9 cellular contexts compared by ENCODE assay signal in the genomic region with DNA sequence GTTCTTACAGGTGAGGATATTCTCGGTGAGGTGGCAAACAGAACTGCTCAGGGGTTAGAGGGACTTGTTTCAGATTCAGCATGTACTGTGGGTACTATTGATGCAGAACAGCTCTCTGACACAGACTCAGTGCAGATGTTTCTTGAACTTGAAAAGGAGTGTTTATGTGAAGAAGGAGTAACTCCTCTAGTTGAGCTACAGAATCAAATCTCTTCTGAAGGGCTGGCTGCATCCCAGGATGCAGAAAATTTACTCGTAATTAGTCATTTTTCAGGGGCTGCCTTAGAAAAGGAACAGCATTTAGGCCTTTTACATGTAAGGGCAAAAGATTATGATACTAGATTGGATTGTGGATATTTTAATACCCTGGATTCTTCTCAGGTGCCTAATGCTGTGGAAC.
DNase-seq lines count a peak whose midpoint lies in the region; ATAC-seq and TF ChIP-seq lines count a peak whose summit lies in the region.
"Had no signal": no experiment of that assay in that cellular context is flagged by ENCODE, and none has a peak within 500 bp of the region (broad histone marks: within the 10 kb centered on the region; RNA-seq: fewer than 3 reads in every experiment).

No MANE protein-coding gene starts in this region.

- H3K9me3 ChIP-seq in CD4-positive, alpha-beta T cell (ENCODE audit: control insufficient read depth, low read length): no peaks in the 10 kb centered on the region

- no peak overlapping the region for H3K27ac ChIP-seq in CD4-positive, alpha-beta T cell (ENCODE audit: low read depth, low read length)
- H3K27ac ChIP-seq in RWPE1 (peak overlapping the region; percentile 48), rectal smooth muscle tissue (ENCODE audit: low read depth, low read length) (peak overlapping the region; percentile 47)

- H3K36me3 ChIP-seq in rectal smooth muscle tissue (ENCODE audit: control insufficient read depth, insufficient read depth, low read length): no peaks in the 10 kb centered on the region

- peaks cover 36% of the 10 kb centered on the region for H3K4me1 ChIP-seq in rectal smooth muscle tissue (ENCODE audit: control insufficient read depth, insufficient read depth, low read length)

- no peak for TF ChIP-seq CTCF in CD4-positive, alpha-beta T cell (IDR thresholded peaks at IDR 0.05)
- TF ChIP-seq CTCF in RWPE1 (conservative IDR thresholded peaks at IDR 0.05; ENCODE audit: low read depth): no peak
- no peak for TF ChIP-seq CTCF in fibroblast of pulmonary artery (IDR thresholded peaks at IDR 0.05; ENCODE audit: low read length, missing control alignments)

- peaks cover 63% of the 10 kb centered on the region for H3K4me1 Mint-ChIP-seq in CD4-positive, alpha-beta T cell (ENCODE audit: low read depth)

- H3K27me3 Mint-ChIP-seq in CD4-positive, alpha-beta T cell: no peaks in the 10 kb centered on the region
- H3K27me3 Mint-ChIP-seq: activated CD4-positive, alpha-beta T cell treated with anti-CD3 and anti-CD28 coated beads, Interleukin-2, amount 10 ng/mL, durations not matched to agents 24 days and 14 days had no signal

- H3K9me3 Mint-ChIP-seq in CD4-positive, alpha-beta T cell: no peaks in the 10 kb centered on the region
- H3K9me3 Mint-ChIP-seq: activated CD4-positive, alpha-beta T cell treated with anti-CD3 and anti-CD28 coated beads, Interleukin-2, amount 10 ng/mL, durations not matched to agents 24 days and 14 days had no signal

- no peak overlapping the region for H3K27ac Mint-ChIP-seq in CD4-positive, alpha-beta T cell

- H3K9ac ChIP-seq in rectal smooth muscle tissue (ENCODE audit: low read length): no peak overlapping the region

- peak overlapping the region; percentile 63 for H3K4me3 ChIP-seq in fibroblast of pulmonary artery (replicated peaks; ENCODE audit: low read depth, low read length)
- peak overlapping the region; percentile 3 for H3K4me3 ChIP-seq in rectal smooth muscle tissue (ENCODE audit: low read length)

- H3K4me3 Mint-ChIP-seq in CD4-positive, alpha-beta T cell: peak overlapping the region; percentile 25
- H3K4me3 Mint-ChIP-seq: activated CD4-positive, alpha-beta T cell treated with anti-CD3 and anti-CD28 coated beads, Interleukin-2, amount 10 ng/mL, durations not matched to agents 24 days and 14 days had no signal

- H3K36me3 Mint-ChIP-seq in CD4-positive, alpha-beta T cell (ENCODE audit: low read depth): peaks cover 28% of the 10 kb centered on the region

- POLR2A ChIA-PET in CD4-positive, alpha-beta T cell (lab: Charles Lee): interaction anchor here (1.0 to 2.8 kb wide), 5 partner anchors 13 to 313 kb away, joined by 3 to 14 read pairs (median 5); no protein-coding TSS in a partner anchor
- POLR2A ChIA-PET in RWPE1 (lab: Yijun Ruan, JAX; ENCODE audit: low non-redundant PET): no interaction called here

- H3K27me3 ChIP-seq in CD4-positive, alpha-beta T cell (ENCODE audit: control insufficient read depth, insufficient read depth, low read length): no peaks in the 10 kb centered on the region
- H3K27me3 ChIP-seq in rectal smooth muscle tissue (ENCODE audit: control insufficient read depth, insufficient read depth, low read length): no peaks in the 10 kb centered on the region

- CTCF ChIA-PET in CD4-positive, alpha-beta T cell (lab: Charles Lee): interaction anchor here (0.5 to 2.6 kb wide), 29 partner anchors 9 to 313 kb away, joined by 3 to 25 read pairs (median 6); no protein-coding TSS in a partner anchor
- CTCF ChIA-PET in RWPE1 (lab: Yijun Ruan, JAX): interaction anchor here (0.6 to 1.5 kb wide), 10 partner anchors 13 to 301 kb away, joined by 3 to 7 read pairs (median 4); no protein-coding TSS in a partner anchor

- intact Hi-C loops in CD4-positive, alpha-beta T cell (cut with DNase I, micrococcal nuclease): loop anchor here (2.0 to 5.0 kb wide), 4 partner anchors 17 to 313 kb away; no protein-coding TSS in a partner anchor

- no peak for DNase-seq in CD4-positive, alpha-beta T cell
- DNase-seq in RWPE1 (ENCODE audit: low spot score): no peak
- DNase-seq in fibroblast of pulmonary artery (ENCODE audit: low read depth): no peak
- no peak for DNase-seq in DMS153 (lab: John Stamatoyannopoulos, UW)
- DNase-seq in left lobe of liver (ENCODE audit: low spot score): no peak
- DNase-seq in NOMO-1 treated with DMSO at 0.1 percent for 48 hours (lab: John Stamatoyannopoulos, UW; ENCODE audit: unreplicated experiment): no peak
- DNase-seq in stimulated activated CD4-positive, alpha-beta T cell treated with anti-CD3 and anti-CD28 coated beads, Interleukin-4, amount 100 ng/mL, for 4 hours: no peak

- no peak for ATAC-seq in CD4-positive, alpha-beta T cell (ENCODE audit: poor library complexity)
- ATAC-seq in left lobe of liver: no peak
